Comparison of ENCODE assay signal across 13 cellular contexts in the genomic region with DNA sequence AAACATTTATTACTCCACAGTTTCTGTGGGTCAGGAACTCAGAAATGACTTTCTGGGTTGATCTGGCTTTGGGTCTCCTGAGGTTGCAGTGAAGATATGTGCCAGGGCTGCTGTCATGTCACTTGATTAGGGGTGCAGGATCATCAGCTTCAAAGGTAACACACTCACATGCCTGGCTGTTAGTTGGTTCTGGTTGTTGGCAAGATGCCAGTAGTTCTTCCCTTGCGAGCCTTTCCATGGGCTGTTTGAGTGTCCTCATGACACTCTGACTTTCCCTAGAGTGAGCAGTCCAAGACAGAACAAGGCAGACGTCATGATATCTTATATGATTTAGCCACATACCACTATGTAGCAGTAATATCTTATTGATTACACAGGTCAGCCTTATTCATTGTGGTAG. TPM values are rescaled to one million over a fixed set of nuclear protein-coding genes. Genes with fewer than 3 reads are reported as not detected.
DNase-seq lines count a peak whose midpoint lies in the region; ATAC-seq and TF ChIP-seq lines count a peak whose summit lies in the region.
"Had no signal": no experiment of that assay in that cellular context is flagged by ENCODE, and none has a peak within 500 bp of the region (broad histone marks: within the 10 kb centered on the region; RNA-seq: fewer than 3 reads in every experiment).

No MANE protein-coding gene starts in this region.

- peaks cover 38% of the 10 kb centered on the region for H3K4me1 Mint-ChIP-seq in T-helper 2 cell treated with Interferon-gamma antibody and Interleukin-4, amounts not matched to agents 5 μg/mL and 100 μg/mL, for 36 hours (ENCODE audit: low read depth)
- peaks cover 42% of the 10 kb centered on the region for H3K4me1 Mint-ChIP-seq in brain
- peaks cover 19% of the 10 kb centered on the region for H3K4me1 Mint-ChIP-seq in neural crest cell

- no peaks in the 10 kb centered on the region for H3K27me3 Mint-ChIP-seq in T-helper 2 cell treated with Interferon-gamma antibody and Interleukin-4, amounts not matched to agents 5 μg/mL and 100 μg/mL, for 36 hours (ENCODE audit: low read depth)
- H3K27me3 Mint-ChIP-seq in brain (peaks cover 15% of the 10 kb centered on the region), neural crest cell (ENCODE audit: low read depth) (no peaks in the 10 kb centered on the region)
- H3K27me3 Mint-ChIP-seq: dendritic cell treated with granulocyte-macrophage colony-stimulating factor and Interleukin-4, amounts not matched to agents 40 ng/mL and 50 ng/mL, for 4 days had no signal

- no peak for ATAC-seq in GM18861 (IDR thresholded peaks at IDR 0.05; ENCODE audit: unreplicated experiment)
- no peak for ATAC-seq in HG03280 (IDR thresholded peaks at IDR 0.05; ENCODE audit: unreplicated experiment)
- no peak for ATAC-seq in HG02981 (IDR thresholded peaks at IDR 0.05; ENCODE audit: unreplicated experiment)
- ATAC-seq: activated naive CD4-positive, alpha-beta T cell treated with anti-CD3 and anti-CD28 coated beads, Interleukin-2, amount 50 U/mL, for 72 hours; heart right ventricle had no signal

- no peak for TF ChIP-seq CTCF in brain (conservative IDR thresholded peaks at IDR 0.05)
- TF ChIP-seq CTCF in neural crest cell (conservative IDR thresholded peaks at IDR 0.05): no peak

- H3K9me3 Mint-ChIP-seq in T-helper 2 cell treated with Interferon-gamma antibody and Interleukin-4, amounts not matched to agents 5 μg/mL and 100 μg/mL, for 36 hours: no peaks in the 10 kb centered on the region
- H3K9me3 Mint-ChIP-seq in brain: no peaks in the 10 kb centered on the region
- no peaks in the 10 kb centered on the region for H3K9me3 Mint-ChIP-seq in neural crest cell
- H3K9me3 Mint-ChIP-seq: activated naive CD4-positive, alpha-beta T cell treated with anti-CD3 and anti-CD28 coated beads, Interleukin-2, amount 50 U/mL, for 72 hours; dendritic cell treated with granulocyte-macrophage colony-stimulating factor and Interleukin-4, amounts not matched to agents 40 ng/mL and 50 ng/mL, for 4 days had no signal

- DNase-seq in T-helper 2 cell treated with Interferon-gamma antibody and Interleukin-4, amounts not matched to agents 5 μg/mL and 100 μg/mL, for 36 hours (ENCODE audit: low spot score): no peak
- DNase-seq in T-helper 2 cell: no peak
- peak; percentile 3 for DNase-seq in NCI-H1105 (lab: John Stamatoyannopoulos, UW)
- no peak for DNase-seq in neural crest cell (ENCODE audit: low read depth, low spot score)
- DNase-seq: activated CD4-positive, CD25-positive, alpha-beta regulatory T cell; NCI-H2081 treated with DMSO at 0.1 percent for 48 hours had no signal

- H3K27ac Mint-ChIP-seq in T-helper 2 cell treated with Interferon-gamma antibody and Interleukin-4, amounts not matched to agents 5 μg/mL and 100 μg/mL, for 36 hours: no peak overlapping the region
- H3K27ac Mint-ChIP-seq in brain (peak overlapping the region in 2 of 5 experiments; percentile 30 to 98), neural crest cell (ENCODE audit: unreplicated experiment) (no peak overlapping the region)

- H3K36me3 Mint-ChIP-seq in T-helper 2 cell treated with Interferon-gamma antibody and Interleukin-4, amounts not matched to agents 5 μg/mL and 100 μg/mL, for 36 hours (ENCODE audit: low read depth): no peaks in the 10 kb centered on the region
- H3K36me3 Mint-ChIP-seq in brain: peaks cover 23% of the 10 kb centered on the region
- H3K36me3 Mint-ChIP-seq in neural crest cell (ENCODE audit: low read depth): no peaks in the 10 kb centered on the region

- H3K4me3 Mint-ChIP-seq in T-helper 2 cell treated with Interferon-gamma antibody and Interleukin-4, amounts not matched to agents 5 μg/mL and 100 μg/mL, for 36 hours: peak overlapping the region; percentile 56
- H3K4me3 Mint-ChIP-seq in brain (peak overlapping the region; percentile 96 to 100 (median 100)), neural crest cell (peak overlapping the region; percentile 99)

RNA-seq across cellular contexts. Expression of a gene that starts 1.8 kb away (rescaled TPM):
- polyA plus RNA-seq in brain (ENCODE audit: insufficient read depth, low read depth, low replicate concordance): 1.4 TPM
- total RNA-seq in neural crest cell: 4.5 and 5.8 TPM in 2 replicates

RNA-seq across cellular contexts. Expression of a gene that starts 2.1 kb away (rescaled TPM):
- 9.3 TPM for polyA plus RNA-seq in brain (ENCODE audit: insufficient read depth, low read depth, low replicate concordance)
- 19.7 and 24.0 TPM in 2 replicates for total RNA-seq in neural crest cell
